In genomic region chr2:66437055-66437454, GRCh38 we compare ENCODE assay signal across 9 cellular contexts. TPM values are rescaled to one million over a fixed set of nuclear protein-coding genes. Genes with fewer than 3 reads are reported as not detected.
DNase-seq lines count a peak whose midpoint lies in the region; ATAC-seq and TF ChIP-seq lines count a peak whose summit lies in the region.
"Had no signal": no experiment of that assay in that cellular context is flagged by ENCODE, and none has a peak within 500 bp of the region (broad histone marks: within the 10 kb centered on the region; RNA-seq: fewer than 3 reads in every experiment).

No MANE protein-coding gene starts in this region.

- in situ Hi-C loops in GM23248 (cut with MboI), result loop anchor here (10.0 to 25.0 kb wide), 4 partner anchors 800 to 1588 kb away; no protein-coding TSS in a partner anchor
- in situ Hi-C loops in gastrocnemius medialis (cut with MboI; ENCODE audit: low sequenced_read_pairs in 4 of 4), result loop anchor here (10.0 to 25.0 kb wide), 4 partner anchors 1200 to 1600 kb away; no protein-coding TSS in a partner anchor

- H3K9me2 ChIP-seq in GM23248 (ENCODE audit: insufficient read depth), result no peaks in the 10 kb centered on the region

- DNase-seq in GM23248 (peak; percentile 50), adrenal gland (no peak), gastrocnemius medialis (no peak), NCI-H226 (no peak), cerebellar nuclear complex (lab: John Stamatoyannopoulos, UW) (no peak)
- DNase-seq: activated CD4-positive, alpha-beta T cell treated with anti-CD3 and anti-CD28 coated beads, Interleukin-2, amount 50 U/mL, for 1 hour had no signal

- H3K4me2 ChIP-seq in GM23248 (ENCODE audit: unreplicated experiment), result peak overlapping the region; percentile 97

- H3K79me2 ChIP-seq in GM23248 (ENCODE audit: insufficient read depth), result peaks cover 70% of the 10 kb centered on the region

- TF ChIP-seq CTCF in adrenal gland (IDR thresholded peaks at IDR 0.05) (no peak), gastrocnemius medialis (IDR thresholded peaks at IDR 0.05 in 4 of 5, conservative IDR thresholded peaks at IDR 0.05 in 1 of 5) (no peak)

- no peaks in the 10 kb centered on the region for H3K9me3 ChIP-seq in GM23248 (ENCODE audit: low read depth)
- no peaks in the 10 kb centered on the region for H3K9me3 ChIP-seq in adrenal gland (replicated peaks in 1 of 3)
- no peaks in the 10 kb centered on the region for H3K9me3 ChIP-seq in iPS-18a (ENCODE audit: control insufficient read depth, low read depth, low read length)
- no peaks in the 10 kb centered on the region for H3K9me3 ChIP-seq in gastrocnemius medialis

- peak overlapping the region; percentile 95 for H3K9ac ChIP-seq in GM23248
- H3K9ac ChIP-seq in iPS-18a (ENCODE audit: low read length), result no peak overlapping the region

- H3K36me3 ChIP-seq in GM23248 (ENCODE audit: low read depth), result no peaks in the 10 kb centered on the region
- H3K36me3 ChIP-seq in adrenal gland (replicated peaks in 1 of 2), result peaks cover 0 to 33% of the 10 kb centered on the region in 2 donors
- no peaks in the 10 kb centered on the region for H3K36me3 ChIP-seq in iPS-18a (ENCODE audit: control insufficient read depth, low read depth, low read length)
- no peaks in the 10 kb centered on the region for H3K36me3 ChIP-seq in gastrocnemius medialis

- TF ChIP-seq POLR2A in adrenal gland (IDR thresholded peaks at IDR 0.05) (no peak), gastrocnemius medialis (IDR thresholded peaks at IDR 0.05) (no peak)

- no peaks in the 10 kb centered on the region for H3K27me3 ChIP-seq in GM23248 (replicated peaks; ENCODE audit: insufficient read depth)
- H3K27me3 ChIP-seq in adrenal gland, result no peaks in the 10 kb centered on the region
- peaks cover 98% of the 10 kb centered on the region for H3K27me3 ChIP-seq in iPS-18a (ENCODE audit: control insufficient read depth, insufficient read depth, low read length)
- H3K27me3 ChIP-seq in gastrocnemius medialis, result no peaks in the 10 kb centered on the region

- H3F3A ChIP-seq in GM23248 (ENCODE audit: insufficient read depth), result peaks cover 21% of the 10 kb centered on the region

- 1% methylated on average over 8 of the region's 8 CpGs for WGBS in GM23248 (ENCODE audit: low coverage in 1 of 2, low lambda C conversion rate in 2 of 2, missing lambda C conversion rate in 2 of 2), 2 experiments
- 4 to 9% (median 5%) methylated on average over 8 of the region's 8 CpGs for WGBS in adrenal gland, 4 donors

- peak overlapping the region; percentile 36 for H2AFZ ChIP-seq in GM23248

- ATAC-seq in gastrocnemius medialis (no peak), GM18873 (IDR thresholded peaks at IDR 0.05; ENCODE audit: low FRiP score, unreplicated experiment) (no peak), GM18511 (IDR thresholded peaks at IDR 0.05; ENCODE audit: unreplicated experiment) (no peak)

- H3K27ac ChIP-seq in GM23248 (peak overlapping the region; percentile 84), adrenal gland (peak overlapping the region; percentile 66 to 96 (median 93)), iPS-18a (ENCODE audit: low read length) (no peak overlapping the region), gastrocnemius medialis (peak overlapping the region; percentile 43 to 88 (median 70))

- H3K4me3 ChIP-seq in GM23248 (peak overlapping the region; percentile 97), adrenal gland (peak overlapping the region in 3 of 4 donors; percentile 50 to 71 (median 66)), iPS-18a (ENCODE audit: low read length) (peak overlapping the region; percentile 72), gastrocnemius medialis (peak overlapping the region; percentile 80 to 96 (median 88))

- H3K4me1 ChIP-seq in GM23248 (ENCODE audit: insufficient read depth) (peaks cover 13% of the 10 kb centered on the region), adrenal gland (replicated peaks in 1 of 2) (peaks cover 0 to 4% of the 10 kb centered on the region in 2 donors), iPS-18a (ENCODE audit: control insufficient read depth, low read depth, low read length) (peaks cover 49% of the 10 kb centered on the region), gastrocnemius medialis (peaks cover 0 to 18% of the 10 kb centered on the region in 2 donors)

- intact Hi-C loops in adrenal gland (cut with DNase I), result loop anchor here (5.0 to 10.0 kb wide), 2 partner anchors 140 to 778 kb away; no protein-coding TSS in a partner anchor
- intact Hi-C loops in gastrocnemius medialis (cut with DNase I; ENCODE audit: low total_unique reads), result loop anchor here (10.0 kb wide), 4 partner anchors 1002 to 1792 kb away; partner anchors contain the start of genes C1D and SPRED2

- no peaks in the 10 kb centered on the region for H4K20me1 ChIP-seq in GM23248 (ENCODE audit: insufficient read depth)

RNA-seq across cellular contexts. Expression of gene MEIS1, which starts 2.1 kb away (rescaled TPM):
- 19.1 and 21.4 TPM in 2 replicates for total RNA-seq in GM23248 (2014; rRNA removed; shearing (Covaris generic))
- polyA plus RNA-seq in GM23248 (2016; fragmentation: Nextera tagmentation; extraction: Ambion mirVana) (44.3 and 44.4 TPM in 2 replicates), adrenal gland (100 to 1,000 TPM in 1 of 3 donors, 10 to 100 TPM in 2; 75.4 to 106 (median 98.4) TPM)
- total RNA-seq in adrenal gland (100 to 1,000 TPM in 5 of 8 donors, 10 to 100 TPM in 3; 56.3 to 257 (median 129) TPM), gastrocnemius medialis (1 to 10 TPM; 1.3 to 8.2 (median 2.0) TPM)
